In the genomic region with DNA sequence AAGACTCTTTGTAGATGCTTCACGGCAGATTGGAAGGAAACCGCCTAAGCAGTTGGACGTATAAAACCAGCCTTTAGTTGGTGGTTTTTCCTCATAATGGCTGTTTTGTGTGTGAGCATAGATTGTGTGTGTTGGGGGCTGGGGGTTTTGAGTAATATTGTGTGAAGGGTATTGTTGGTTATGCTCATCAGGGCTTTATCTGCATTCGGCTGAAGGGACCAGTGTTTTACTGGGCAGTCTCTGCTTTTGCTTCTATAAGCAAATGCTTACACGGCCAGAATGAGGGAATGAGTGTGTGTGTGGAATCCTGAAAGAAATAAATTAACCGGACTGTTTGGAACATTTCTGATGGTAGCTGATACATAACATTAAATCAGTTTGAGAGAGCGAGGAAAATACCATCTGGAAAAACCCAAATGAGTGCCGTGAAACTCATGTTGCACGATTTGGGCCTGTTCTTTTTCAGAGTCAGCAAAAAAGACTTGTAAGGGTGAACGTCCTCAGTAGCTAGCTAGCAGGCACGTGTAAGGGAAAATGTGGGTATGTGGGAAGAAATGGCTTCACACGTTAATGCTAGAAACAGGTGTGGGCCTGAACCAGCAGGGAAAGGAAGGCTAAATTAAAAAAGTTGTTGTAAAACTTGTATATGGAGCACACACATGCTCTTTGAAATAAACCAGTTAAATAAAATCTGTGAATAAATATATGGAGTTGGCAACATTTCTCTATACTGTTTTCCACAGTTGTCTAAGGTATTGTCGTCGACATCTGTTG, we compare ENCODE assay signal across 1 cellular context.
TF ChIP-seq lines count a peak whose summit lies in the region.

No MANE protein-coding gene starts in this region.

TF ChIP-seq in K562, 482 proteins besides CTCF, POLR2A, EP300 and RAD21 (continued from another document):
- TF ChIP-seq, protein P1, sequence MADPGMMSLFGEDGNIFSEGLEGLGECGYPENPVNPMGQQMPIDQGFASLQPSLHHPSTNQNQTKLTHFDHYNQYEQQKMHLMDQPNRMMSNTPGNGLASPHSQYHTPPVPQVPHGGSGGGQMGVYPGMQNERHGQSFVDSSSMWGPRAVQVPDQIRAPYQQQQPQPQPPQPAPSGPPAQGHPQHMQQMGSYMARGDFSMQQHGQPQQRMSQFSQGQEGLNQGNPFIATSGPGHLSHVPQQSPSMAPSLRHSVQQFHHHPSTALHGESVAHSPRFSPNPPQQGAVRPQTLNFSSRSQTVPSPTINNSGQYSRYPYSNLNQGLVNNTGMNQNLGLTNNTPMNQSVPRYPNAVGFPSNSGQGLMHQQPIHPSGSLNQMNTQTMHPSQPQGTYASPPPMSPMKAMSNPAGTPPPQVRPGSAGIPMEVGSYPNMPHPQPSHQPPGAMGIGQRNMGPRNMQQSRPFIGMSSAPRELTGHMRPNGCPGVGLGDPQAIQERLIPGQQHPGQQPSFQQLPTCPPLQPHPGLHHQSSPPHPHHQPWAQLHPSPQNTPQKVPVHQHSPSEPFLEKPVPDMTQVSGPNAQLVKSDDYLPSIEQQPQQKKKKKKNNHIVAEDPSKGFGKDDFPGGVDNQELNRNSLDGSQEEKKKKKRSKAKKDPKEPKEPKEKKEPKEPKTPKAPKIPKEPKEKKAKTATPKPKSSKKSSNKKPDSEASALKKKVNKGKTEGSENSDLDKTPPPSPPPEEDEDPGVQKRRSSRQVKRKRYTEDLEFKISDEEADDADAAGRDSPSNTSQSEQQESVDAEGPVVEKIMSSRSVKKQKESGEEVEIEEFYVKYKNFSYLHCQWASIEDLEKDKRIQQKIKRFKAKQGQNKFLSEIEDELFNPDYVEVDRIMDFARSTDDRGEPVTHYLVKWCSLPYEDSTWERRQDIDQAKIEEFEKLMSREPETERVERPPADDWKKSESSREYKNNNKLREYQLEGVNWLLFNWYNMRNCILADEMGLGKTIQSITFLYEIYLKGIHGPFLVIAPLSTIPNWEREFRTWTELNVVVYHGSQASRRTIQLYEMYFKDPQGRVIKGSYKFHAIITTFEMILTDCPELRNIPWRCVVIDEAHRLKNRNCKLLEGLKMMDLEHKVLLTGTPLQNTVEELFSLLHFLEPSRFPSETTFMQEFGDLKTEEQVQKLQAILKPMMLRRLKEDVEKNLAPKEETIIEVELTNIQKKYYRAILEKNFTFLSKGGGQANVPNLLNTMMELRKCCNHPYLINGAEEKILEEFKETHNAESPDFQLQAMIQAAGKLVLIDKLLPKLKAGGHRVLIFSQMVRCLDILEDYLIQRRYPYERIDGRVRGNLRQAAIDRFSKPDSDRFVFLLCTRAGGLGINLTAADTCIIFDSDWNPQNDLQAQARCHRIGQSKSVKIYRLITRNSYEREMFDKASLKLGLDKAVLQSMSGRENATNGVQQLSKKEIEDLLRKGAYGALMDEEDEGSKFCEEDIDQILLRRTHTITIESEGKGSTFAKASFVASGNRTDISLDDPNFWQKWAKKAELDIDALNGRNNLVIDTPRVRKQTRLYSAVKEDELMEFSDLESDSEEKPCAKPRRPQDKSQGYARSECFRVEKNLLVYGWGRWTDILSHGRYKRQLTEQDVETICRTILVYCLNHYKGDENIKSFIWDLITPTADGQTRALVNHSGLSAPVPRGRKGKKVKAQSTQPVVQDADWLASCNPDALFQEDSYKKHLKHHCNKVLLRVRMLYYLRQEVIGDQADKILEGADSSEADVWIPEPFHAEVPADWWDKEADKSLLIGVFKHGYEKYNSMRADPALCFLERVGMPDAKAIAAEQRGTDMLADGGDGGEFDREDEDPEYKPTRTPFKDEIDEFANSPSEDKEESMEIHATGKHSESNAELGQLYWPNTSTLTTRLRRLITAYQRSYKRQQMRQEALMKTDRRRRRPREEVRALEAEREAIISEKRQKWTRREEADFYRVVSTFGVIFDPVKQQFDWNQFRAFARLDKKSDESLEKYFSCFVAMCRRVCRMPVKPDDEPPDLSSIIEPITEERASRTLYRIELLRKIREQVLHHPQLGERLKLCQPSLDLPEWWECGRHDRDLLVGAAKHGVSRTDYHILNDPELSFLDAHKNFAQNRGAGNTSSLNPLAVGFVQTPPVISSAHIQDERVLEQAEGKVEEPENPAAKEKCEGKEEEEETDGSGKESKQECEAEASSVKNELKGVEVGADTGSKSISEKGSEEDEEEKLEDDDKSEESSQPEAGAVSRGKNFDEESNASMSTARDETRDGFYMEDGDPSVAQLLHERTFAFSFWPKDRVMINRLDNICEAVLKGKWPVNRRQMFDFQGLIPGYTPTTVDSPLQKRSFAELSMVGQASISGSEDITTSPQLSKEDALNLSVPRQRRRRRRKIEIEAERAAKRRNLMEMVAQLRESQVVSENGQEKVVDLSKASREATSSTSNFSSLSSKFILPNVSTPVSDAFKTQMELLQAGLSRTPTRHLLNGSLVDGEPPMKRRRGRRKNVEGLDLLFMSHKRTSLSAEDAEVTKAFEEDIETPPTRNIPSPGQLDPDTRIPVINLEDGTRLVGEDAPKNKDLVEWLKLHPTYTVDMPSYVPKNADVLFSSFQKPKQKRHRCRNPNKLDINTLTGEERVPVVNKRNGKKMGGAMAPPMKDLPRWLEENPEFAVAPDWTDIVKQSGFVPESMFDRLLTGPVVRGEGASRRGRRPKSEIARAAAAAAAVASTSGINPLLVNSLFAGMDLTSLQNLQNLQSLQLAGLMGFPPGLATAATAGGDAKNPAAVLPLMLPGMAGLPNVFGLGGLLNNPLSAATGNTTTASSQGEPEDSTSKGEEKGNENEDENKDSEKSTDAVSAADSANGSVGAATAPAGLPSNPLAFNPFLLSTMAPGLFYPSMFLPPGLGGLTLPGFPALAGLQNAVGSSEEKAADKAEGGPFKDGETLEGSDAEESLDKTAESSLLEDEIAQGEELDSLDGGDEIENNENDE (IDR thresholded peaks at IDR 0.05; ENCODE audit: low read depth, low read length), result no peak
- TF ChIP-seq SP2 (IDR thresholded peaks at IDR 0.05; ENCODE audit: extremely low read depth, low read depth, low read length, poor library complexity, severe bottlenecking) (no peak), MXI1 (IDR thresholded peaks at IDR 0.05; ENCODE audit: low read depth, low read length) (no peak)
TF ChIP-seq in K562: peak in this region for 9.
